In the genomic region with DNA sequence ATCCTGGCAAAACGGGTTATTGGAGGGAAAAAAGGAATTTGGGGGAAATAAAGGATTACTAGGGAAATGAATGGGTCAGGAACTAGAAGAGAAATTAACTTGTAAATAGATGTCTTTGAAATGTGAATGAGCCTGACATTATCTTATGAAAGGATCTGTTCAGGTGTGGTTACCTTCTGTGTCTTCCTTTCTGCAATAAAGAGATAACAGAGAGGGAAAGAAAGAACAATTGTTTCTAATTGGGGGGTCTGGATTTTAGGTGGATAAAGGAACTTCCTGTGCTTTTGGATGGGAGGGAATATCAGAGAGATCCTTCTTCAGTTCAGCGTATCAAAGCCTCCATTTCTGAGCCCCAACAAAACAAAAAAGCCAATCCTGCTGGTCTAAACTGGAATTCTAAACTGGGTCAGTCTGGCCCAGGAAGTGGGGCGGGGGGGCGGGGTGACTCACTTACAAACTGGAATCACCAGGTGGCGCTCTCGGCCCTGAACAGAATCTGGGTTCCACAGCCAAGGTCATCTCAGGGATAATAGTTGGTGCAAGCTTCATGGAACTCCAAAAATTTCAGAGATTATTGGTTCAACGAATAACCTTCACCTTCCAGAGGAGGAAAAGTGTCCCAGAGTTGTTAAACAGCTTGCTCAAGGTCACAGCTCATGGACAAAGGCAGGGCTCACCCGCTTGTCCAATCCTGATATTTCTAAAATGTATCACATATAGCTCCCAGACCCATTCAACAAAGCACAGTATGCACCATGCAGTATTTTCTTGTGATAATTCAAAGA, we compare ENCODE assay signal across 1 cellular context.
TF ChIP-seq lines count a peak whose summit lies in the region.

No MANE protein-coding gene starts in this region.

TF ChIP-seq in K562, 482 proteins besides CTCF, POLR2A, EP300 and RAD21 (continued from another document):
- TF ChIP-seq, protein P1, sequence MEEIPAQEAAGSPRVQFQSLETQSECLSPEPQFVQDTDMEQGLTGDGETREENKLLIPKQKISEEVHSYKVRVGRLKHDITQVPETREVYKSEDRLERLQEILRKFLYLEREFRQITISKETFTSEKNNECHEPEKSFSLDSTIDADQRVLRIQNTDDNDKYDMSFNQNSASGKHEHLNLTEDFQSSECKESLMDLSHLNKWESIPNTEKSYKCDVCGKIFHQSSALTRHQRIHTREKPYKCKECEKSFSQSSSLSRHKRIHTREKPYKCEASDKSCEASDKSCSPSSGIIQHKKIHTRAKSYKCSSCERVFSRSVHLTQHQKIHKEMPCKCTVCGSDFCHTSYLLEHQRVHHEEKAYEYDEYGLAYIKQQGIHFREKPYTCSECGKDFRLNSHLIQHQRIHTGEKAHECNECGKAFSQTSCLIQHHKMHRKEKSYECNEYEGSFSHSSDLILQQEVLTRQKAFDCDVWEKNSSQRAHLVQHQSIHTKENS (CRISPR knock-in tag; IDR thresholded peaks at IDR 0.05), result no peak
- TF ChIP-seq ZC3H11A (IDR thresholded peaks at IDR 0.05; ENCODE audit: low read depth, low read length) (no peak), SRF (CRISPR knock-in tag; IDR thresholded peaks at IDR 0.05) (no peak), STAT5B (CRISPR knock-in tag; IDR thresholded peaks at IDR 0.05) (no peak), HIVEP1 (CRISPR knock-in tag; IDR thresholded peaks at IDR 0.05) (no peak), SREBF2 (CRISPR knock-in tag; IDR thresholded peaks at IDR 0.05) (no peak), ZNF316 (IDR thresholded peaks at IDR 0.05) (no peak), ZNF583 (CRISPR knock-in tag; IDR thresholded peaks at IDR 0.05) (no peak), MED1 (CRISPR knock-in tag; IDR thresholded peaks at IDR 0.05; ENCODE audit: borderline replicate concordance) (no peak)
- TF ChIP-seq, protein P2, sequence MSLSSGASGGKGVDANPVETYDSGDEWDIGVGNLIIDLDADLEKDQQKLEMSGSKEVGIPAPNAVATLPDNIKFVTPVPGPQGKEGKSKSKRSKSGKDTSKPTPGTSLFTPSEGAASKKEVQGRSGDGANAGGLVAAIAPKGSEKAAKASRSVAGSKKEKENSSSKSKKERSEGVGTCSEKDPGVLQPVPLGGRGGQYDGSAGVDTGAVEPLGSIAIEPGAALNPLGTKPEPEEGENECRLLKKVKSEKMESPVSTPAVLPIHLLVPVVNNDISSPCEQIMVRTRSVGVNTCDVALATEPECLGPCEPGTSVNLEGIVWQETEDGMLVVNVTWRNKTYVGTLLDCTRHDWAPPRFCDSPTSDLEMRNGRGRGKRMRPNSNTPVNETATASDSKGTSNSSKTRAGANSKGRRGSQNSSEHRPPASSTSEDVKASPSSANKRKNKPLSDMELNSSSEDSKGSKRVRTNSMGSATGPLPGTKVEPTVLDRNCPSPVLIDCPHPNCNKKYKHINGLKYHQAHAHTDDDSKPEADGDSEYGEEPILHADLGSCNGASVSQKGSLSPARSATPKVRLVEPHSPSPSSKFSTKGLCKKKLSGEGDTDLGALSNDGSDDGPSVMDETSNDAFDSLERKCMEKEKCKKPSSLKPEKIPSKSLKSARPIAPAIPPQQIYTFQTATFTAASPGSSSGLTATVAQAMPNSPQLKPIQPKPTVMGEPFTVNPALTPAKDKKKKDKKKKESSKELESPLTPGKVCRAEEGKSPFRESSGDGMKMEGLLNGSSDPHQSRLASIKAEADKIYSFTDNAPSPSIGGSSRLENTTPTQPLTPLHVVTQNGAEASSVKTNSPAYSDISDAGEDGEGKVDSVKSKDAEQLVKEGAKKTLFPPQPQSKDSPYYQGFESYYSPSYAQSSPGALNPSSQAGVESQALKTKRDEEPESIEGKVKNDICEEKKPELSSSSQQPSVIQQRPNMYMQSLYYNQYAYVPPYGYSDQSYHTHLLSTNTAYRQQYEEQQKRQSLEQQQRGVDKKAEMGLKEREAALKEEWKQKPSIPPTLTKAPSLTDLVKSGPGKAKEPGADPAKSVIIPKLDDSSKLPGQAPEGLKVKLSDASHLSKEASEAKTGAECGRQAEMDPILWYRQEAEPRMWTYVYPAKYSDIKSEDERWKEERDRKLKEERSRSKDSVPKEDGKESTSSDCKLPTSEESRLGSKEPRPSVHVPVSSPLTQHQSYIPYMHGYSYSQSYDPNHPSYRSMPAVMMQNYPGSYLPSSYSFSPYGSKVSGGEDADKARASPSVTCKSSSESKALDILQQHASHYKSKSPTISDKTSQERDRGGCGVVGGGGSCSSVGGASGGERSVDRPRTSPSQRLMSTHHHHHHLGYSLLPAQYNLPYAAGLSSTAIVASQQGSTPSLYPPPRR (CRISPR knock-in tag; IDR thresholded peaks at IDR 0.05; ENCODE audit: borderline replicate concordance), result no peak
- TF ChIP-seq, protein P3, sequence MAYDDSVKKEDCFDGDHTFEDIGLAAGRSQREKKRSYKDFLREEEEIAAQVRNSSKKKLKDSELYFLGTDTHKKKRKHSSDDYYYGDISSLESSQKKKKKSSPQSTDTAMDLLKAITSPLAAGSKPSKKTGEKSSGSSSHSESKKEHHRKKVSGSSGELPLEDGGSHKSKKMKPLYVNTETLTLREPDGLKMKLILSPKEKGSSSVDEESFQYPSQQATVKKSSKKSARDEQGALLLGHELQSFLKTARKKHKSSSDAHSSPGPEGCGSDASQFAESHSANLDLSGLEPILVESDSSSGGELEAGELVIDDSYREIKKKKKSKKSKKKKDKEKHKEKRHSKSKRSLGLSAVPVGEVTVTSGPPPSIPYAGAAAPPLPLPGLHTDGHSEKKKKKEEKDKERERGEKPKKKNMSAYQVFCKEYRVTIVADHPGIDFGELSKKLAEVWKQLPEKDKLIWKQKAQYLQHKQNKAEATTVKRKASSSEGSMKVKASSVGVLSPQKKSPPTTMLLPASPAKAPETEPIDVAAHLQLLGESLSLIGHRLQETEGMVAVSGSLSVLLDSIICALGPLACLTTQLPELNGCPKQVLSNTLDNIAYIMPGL (CRISPR knock-in tag; IDR thresholded peaks at IDR 0.05), result no peak
- TF ChIP-seq, protein P4, sequence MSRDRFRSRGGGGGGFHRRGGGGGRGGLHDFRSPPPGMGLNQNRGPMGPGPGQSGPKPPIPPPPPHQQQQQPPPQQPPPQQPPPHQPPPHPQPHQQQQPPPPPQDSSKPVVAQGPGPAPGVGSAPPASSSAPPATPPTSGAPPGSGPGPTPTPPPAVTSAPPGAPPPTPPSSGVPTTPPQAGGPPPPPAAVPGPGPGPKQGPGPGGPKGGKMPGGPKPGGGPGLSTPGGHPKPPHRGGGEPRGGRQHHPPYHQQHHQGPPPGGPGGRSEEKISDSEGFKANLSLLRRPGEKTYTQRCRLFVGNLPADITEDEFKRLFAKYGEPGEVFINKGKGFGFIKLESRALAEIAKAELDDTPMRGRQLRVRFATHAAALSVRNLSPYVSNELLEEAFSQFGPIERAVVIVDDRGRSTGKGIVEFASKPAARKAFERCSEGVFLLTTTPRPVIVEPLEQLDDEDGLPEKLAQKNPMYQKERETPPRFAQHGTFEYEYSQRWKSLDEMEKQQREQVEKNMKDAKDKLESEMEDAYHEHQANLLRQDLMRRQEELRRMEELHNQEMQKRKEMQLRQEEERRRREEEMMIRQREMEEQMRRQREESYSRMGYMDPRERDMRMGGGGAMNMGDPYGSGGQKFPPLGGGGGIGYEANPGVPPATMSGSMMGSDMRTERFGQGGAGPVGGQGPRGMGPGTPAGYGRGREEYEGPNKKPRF (IDR thresholded peaks at IDR 0.05; ENCODE audit: low read depth, low read length), result no peak
- TF ChIP-seq, protein P5, sequence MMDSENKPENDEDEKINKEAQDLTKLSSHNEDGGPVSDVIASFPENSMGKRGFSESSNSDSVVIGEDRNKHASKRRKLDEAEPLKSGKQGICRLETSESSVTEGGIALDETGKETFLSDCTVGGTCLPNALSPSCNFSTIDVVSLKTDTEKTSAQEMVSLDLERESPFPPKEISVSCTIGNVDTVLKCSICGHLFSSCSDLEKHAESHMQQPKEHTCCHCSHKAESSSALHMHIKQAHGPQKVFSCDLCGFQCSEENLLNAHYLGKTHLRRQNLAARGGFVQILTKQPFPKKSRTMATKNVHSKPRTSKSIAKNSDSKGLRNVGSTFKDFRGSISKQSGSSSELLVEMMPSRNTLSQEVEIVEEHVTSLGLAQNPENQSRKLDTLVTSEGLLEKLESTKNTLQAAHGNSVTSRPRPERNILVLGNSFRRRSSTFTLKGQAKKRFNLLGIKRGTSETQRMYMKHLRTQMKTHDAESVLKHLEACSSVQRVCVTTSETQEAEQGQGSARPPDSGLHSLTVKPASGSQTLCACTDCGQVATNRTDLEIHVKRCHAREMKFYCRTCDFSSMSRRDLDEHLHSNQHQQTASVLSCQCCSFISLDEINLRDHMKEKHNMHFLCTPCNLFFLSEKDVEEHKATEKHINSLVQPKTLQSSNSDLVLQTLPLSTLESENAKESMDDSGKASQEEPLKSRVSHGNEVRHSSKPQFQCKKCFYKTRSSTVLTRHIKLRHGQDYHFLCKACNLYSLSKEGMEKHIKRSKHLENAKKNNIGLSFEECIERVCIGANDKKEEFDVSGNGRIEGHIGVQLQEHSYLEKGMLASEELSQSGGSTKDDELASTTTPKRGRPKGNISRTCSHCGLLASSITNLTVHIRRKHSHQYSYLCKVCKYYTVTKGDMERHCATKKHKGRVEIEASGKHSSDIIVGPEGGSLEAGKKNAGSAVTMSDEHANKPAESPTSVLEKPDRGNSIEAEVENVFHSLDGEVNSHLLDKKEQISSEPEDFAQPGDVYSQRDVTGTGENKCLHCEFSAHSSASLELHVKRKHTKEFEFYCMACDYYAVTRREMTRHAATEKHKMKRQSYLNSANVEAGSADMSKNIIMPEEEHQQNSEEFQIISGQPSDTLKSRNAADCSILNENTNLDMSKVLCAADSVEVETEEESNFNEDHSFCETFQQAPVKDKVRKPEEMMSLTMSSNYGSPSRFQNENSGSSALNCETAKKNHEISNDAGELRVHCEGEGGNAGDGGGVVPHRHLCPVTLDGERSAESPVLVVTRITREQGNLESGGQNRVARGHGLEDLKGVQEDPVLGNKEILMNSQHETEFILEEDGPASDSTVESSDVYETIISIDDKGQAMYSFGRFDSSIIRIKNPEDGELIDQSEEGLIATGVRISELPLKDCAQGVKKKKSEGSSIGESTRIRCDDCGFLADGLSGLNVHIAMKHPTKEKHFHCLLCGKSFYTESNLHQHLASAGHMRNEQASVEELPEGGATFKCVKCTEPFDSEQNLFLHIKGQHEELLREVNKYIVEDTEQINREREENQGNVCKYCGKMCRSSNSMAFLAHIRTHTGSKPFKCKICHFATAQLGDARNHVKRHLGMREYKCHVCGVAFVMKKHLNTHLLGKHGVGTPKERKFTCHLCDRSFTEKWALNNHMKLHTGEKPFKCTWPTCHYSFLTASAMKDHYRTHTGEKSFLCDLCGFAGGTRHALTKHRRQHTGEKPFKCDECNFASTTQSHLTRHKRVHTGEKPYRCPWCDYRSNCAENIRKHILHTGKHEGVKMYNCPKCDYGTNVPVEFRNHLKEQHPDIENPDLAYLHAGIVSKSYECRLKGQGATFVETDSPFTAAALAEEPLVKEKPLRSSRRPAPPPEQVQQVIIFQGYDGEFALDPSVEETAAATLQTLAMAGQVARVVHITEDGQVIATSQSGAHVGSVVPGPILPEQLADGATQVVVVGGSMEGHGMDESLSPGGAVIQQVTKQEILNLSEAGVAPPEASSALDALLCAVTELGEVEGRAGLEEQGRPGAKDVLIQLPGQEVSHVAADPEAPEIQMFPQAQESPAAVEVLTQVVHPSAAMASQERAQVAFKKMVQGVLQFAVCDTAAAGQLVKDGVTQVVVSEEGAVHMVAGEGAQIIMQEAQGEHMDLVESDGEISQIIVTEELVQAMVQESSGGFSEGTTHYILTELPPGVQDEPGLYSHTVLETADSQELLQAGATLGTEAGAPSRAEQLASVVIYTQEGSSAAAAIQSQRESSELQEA (IDR thresholded peaks at IDR 0.05; ENCODE audit: low read depth), result no peak
